8 cellular contexts compared by ENCODE assay signal in the genomic region with DNA sequence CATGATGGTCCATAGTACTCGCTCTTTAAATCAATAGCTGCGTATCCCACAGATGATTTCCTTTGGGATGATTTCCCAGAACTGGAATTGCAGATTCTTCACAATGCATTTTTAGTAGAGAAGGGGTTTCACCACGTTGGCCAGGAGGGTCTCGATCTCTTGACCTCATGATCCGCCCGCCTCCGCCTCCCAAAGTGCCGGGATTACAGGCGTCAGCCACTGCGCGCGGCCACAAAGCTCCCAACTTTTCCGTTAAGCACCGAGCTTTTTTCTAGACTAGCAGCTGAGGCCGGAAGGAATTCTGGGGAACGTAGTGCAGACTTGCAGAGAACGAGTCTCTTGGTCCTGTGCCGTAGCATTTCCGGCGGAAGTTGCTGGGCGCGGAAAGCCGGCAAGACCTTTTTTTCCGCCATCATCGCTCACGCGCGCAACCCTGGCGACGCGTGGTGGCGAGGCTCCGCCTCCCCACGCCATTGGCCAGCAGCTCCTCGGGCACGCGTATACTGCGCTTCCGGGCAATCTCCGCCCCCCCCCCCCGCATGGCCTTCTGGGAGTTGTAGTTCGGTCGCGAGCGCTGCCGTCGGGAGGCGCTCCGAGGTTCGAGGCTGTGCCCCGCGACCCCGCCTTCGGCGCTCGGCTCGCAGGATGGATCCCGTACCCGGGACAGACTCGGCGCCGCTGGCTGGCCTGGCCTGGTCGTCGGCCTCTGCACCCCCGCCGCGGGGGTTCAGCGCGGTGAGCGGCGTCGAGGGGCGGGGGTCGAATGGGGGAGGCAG. TPM values are rescaled to one million over a fixed set of nuclear protein-coding genes. Genes with fewer than 3 reads are reported as not detected.
DNase-seq lines count a peak whose midpoint lies in the region; ATAC-seq and TF ChIP-seq lines count a peak whose summit lies in the region.

A gene (plus strand): TSS at position 557 of the 776 bp plus-strand sequence. CDS start 89 bp downstream, at position 646.

- H3K27ac Mint-ChIP-seq in Calu3 (ENCODE audit: unreplicated experiment), result peak within 1 kb of the TSS; percentile 64
- H3K27ac Mint-ChIP-seq in IgD-negative memory B cell, result peak within 1 kb of the TSS; percentile 47 to 88 (median 68)

- intact Hi-C loops in Calu3 (cut with micrococcal nuclease; ENCODE audit: unreplicated experiment), result no loop called here

- H3K9me3 Mint-ChIP-seq in Calu3 (ENCODE audit: low read depth, unreplicated experiment) (no peaks in the 10 kb centered on the region), IgD-negative memory B cell (no peaks in the 10 kb centered on the region)

- CTCF ChIA-PET in Calu3 (lab: Charles Lee), result interaction anchor here (0.5 to 1.1 kb wide), 5 partner anchors 10 to 311 kb away, joined by 3 to 5 read pairs (median 3); no protein-coding TSS in a partner anchor

- no peaks in the 10 kb centered on the region for H3K4me1 Mint-ChIP-seq in Calu3 (ENCODE audit: low read depth, unreplicated experiment)
- H3K4me1 Mint-ChIP-seq in IgD-negative memory B cell, result peaks cover 6 to 13% (median 8%) of the 10 kb centered on the region in 3 donors

- H3K36me3 Mint-ChIP-seq in Calu3 (ENCODE audit: insufficient read depth, unreplicated experiment) (peaks cover 21% of the 10 kb centered on the region), IgD-negative memory B cell (peaks cover 1% of the 10 kb centered on the region)

- H3K27me3 Mint-ChIP-seq in Calu3 (ENCODE audit: unreplicated experiment) (no peaks in the 10 kb centered on the region), IgD-negative memory B cell (peaks cover 1% of the 10 kb centered on the region)

- BruUV-seq in Calu3 (replicated peaks; lab: Mats Ljungman, UMichigan), result no TSS peak

- ATAC-seq in GM21528 (IDR thresholded peaks at IDR 0.05; ENCODE audit: low FRiP score, unreplicated experiment), result peak; percentile 85

- TF ChIP-seq CTCF in Calu3 (IDR thresholded peaks at IDR 0.05; ENCODE audit: unreplicated experiment), result no peak

- DNase-seq in Calu3, result peak; percentile 92
- DNase-seq in OCI-M2 (lab: John Stamatoyannopoulos, UW; ENCODE audit: unreplicated experiment), result peak; percentile 88
- DNase-seq in activated T-cell treated with anti-CD3 and anti-CD28 coated beads for 4 hours, result peak; percentile 93
- DNase-seq in epidermal melanocyte (ENCODE audit: insufficient read length, low spot score), result peak; percentile 95
- DNase-seq in middle frontal gyrus (ENCODE audit: extremely low spot score, low spot score), result peak; percentile 97
- peak; percentile 88 to 92 for DNase-seq in stimulated activated CD8-positive, alpha-beta memory T cell treated with anti-CD3 and anti-CD28 coated beads, Interleukin-2, amount 100 ng/mL, for 48 hours (ENCODE audit: low read depth in 2 of 2)

- H3K4me3 Mint-ChIP-seq in Calu3 (ENCODE audit: low read depth, unreplicated experiment) (peak within 1 kb of the TSS; percentile 78), IgD-negative memory B cell (peak within 1 kb of the TSS; percentile 90 to 98 (median 96))

RNA-seq across cellular contexts. Expression of the gene that starts here (rescaled TPM):
- 35.6 and 41.1 TPM in 2 replicates for total RNA-seq in Calu3 (2022)
- 22.2 TPM for polyA plus RNA-seq in IgD-negative memory B cell

Comparison
In these comparisons a context has a peak if more than half of its experiments do, and no peak if none do; other contexts are left out.
1. Peak in every context shown above with its lines: DNase-seq and ATAC-seq.